ENCODE assay signal across 17 cellular contexts in genomic region chr20:57888591-57888990, GRCh38.
DNase-seq lines count a peak whose midpoint lies in the region; ATAC-seq, FAIRE-seq and TF ChIP-seq lines count a peak whose summit lies in the region.
"Had no signal": no experiment of that assay in that cellular context is flagged by ENCODE, and none has a peak within 500 bp of the region (broad histone marks: within the 10 kb centered on the region; RNA-seq: fewer than 3 reads in every experiment).

No MANE protein-coding gene starts in this region.

- H3K27me3 Mint-ChIP-seq in Calu3 (ENCODE audit: unreplicated experiment): peaks cover 3% of the 10 kb centered on the region

- H3K79me2 ChIP-seq in H1 (ENCODE audit: control insufficient read depth in 1 of 2, insufficient read depth in 2 of 2, low read length in 2 of 2): no peaks in the 10 kb centered on the region

- FAIRE-seq in H1 (lab: Jason Lieb, UNC): peak; percentile 28
- FAIRE-seq: A549 had no signal

- no peak for TF ChIP-seq POLR2A in H1 (IDR thresholded peaks at IDR 0.05; ENCODE audit: control extremely low read depth in 1 of 2, low read depth in 2 of 2, low read length in 2 of 2)

- no peak for TF ChIP-seq EP300 in H1 (IDR thresholded peaks at IDR 0.05; ENCODE audit: borderline replicate concordance in 1 of 2, low read depth in 2 of 2, low read length in 2 of 2)

- H2AK5ac ChIP-seq in H1 (ENCODE audit: low read depth, low read length): no peak overlapping the region

- no peak overlapping the region for H2BK12ac ChIP-seq in H1 (ENCODE audit: low read depth, low read length)

- H4K8ac ChIP-seq in H1 (ENCODE audit: extremely low read depth, insufficient read depth, low read length): no peak overlapping the region

- no peaks in the 10 kb centered on the region for H3K27me3 ChIP-seq in H1 (replicated peaks in 1 of 4; ENCODE audit: control insufficient read depth in 3 of 4, extremely low read depth in 1 of 4, insufficient read depth in 3 of 4, low read length in 3 of 4)

- H3K4me3 ChIP-seq in H1 (ENCODE audit: extremely low read depth in 1 of 4, insufficient read depth in 2 of 4, low read depth in 3 of 4, low read length in 4 of 4): no peak overlapping the region
- H3K4me3 ChIP-seq: A549, HAP-1 had no signal

- peaks cover 7% of the 10 kb centered on the region for H3K9me3 Mint-ChIP-seq in Calu3 (ENCODE audit: low read depth, unreplicated experiment)

- H2BK5ac ChIP-seq in H1 (ENCODE audit: low read depth, low read length): no peak overlapping the region

- H2BK20ac ChIP-seq in H1 (ENCODE audit: low read length): no peak overlapping the region

- no peak overlapping the region for H3K27ac Mint-ChIP-seq in Calu3 (ENCODE audit: unreplicated experiment)
- H3K27ac Mint-ChIP-seq: CD4-positive, alpha-beta T cell had no signal

- peak; percentile 15 for DNase-seq in NK-92 treated with Interleukin-12 subunit alpha and Interleukin-12 subunit beta, amount 100 ng/mL, for 24 hours (lab: John Stamatoyannopoulos, UW)
- no peak for DNase-seq in NK-92 (lab: John Stamatoyannopoulos, UW; ENCODE audit: unreplicated experiment)
- peak; percentile 6 for DNase-seq in GF-D8 (lab: John Stamatoyannopoulos, UW)
- no peak for DNase-seq in H1 (ENCODE audit: low read depth in 1 of 2, low spot score in 2 of 2)
- DNase-seq in renal cortical epithelial cell (ENCODE audit: low read depth): peak; percentile 53
- no peak for DNase-seq in Calu3
- DNase-seq: AML-193; CD4-positive, alpha-beta T cell; DMS153; DMS79; GDM1 had no signal

- no peak overlapping the region for H2AFZ ChIP-seq in H1 (ENCODE audit: low read length)

- no peaks in the 10 kb centered on the region for H3K36me3 Mint-ChIP-seq in Calu3 (ENCODE audit: insufficient read depth, unreplicated experiment)

- H3K23ac ChIP-seq in H1 (ENCODE audit: insufficient read length): no peak overlapping the region

- no peak overlapping the region for H3K18ac ChIP-seq in H1 (ENCODE audit: extremely low read depth, low read length)

- H3K56ac ChIP-seq in H1 (replicated peaks; ENCODE audit: insufficient read length, low read depth, low read length): no peak overlapping the region

- TF ChIP-seq CTCF in H1 (IDR thresholded peaks at IDR 0.05; ENCODE audit: control extremely low read depth in 1 of 3, insufficient read depth in 1 of 3, low read depth in 1 of 3, low read length in 3 of 3) (no peak), Calu3 (IDR thresholded peaks at IDR 0.05; ENCODE audit: unreplicated experiment) (no peak)

- CTCF ChIA-PET in H1 (lab: Charles Lee; ENCODE audit: partially characterized antibody): no interaction called here
- CTCF ChIA-PET in Calu3 (lab: Charles Lee): interaction anchor here (0.6 kb wide), 1 partner anchor 232 kb away, joined by 3 read pairs; no protein-coding TSS in a partner anchor

- peaks cover 11% of the 10 kb centered on the region for H3K4me1 Mint-ChIP-seq in Calu3 (ENCODE audit: low read depth, unreplicated experiment)

- no peak overlapping the region for H2BK120ac ChIP-seq in H1 (replicated peaks; ENCODE audit: low read depth, low read length)

- no peak for ATAC-seq in GM21717 (IDR thresholded peaks at IDR 0.05; ENCODE audit: unreplicated experiment)
- ATAC-seq: A549 had no signal

- H4K5ac ChIP-seq in H1 (ENCODE audit: insufficient read length, low read depth, low read length): no peak overlapping the region

- no peak overlapping the region for H3K4ac ChIP-seq in H1 (replicated peaks; ENCODE audit: insufficient read length, low read depth, low read length)

- no peak overlapping the region for H2BK15ac ChIP-seq in H1 (ENCODE audit: low read length)

- H4K20me1 ChIP-seq in H1 (replicated peaks in 1 of 2; ENCODE audit: control insufficient read depth in 1 of 2, insufficient read depth in 2 of 2, low read length in 2 of 2): peaks cover 0 to 2% of the 10 kb centered on the region in 2 experiments

- H3K27ac ChIP-seq in H1 (ENCODE audit: low read depth, low read length): no peak overlapping the region
- H3K27ac ChIP-seq: 22Rv1, A549, C4-2B had no signal

- POLR2A ChIA-PET in H1 (lab: Charles Lee; ENCODE audit: partially characterized antibody): no interaction called here

- no peaks in the 10 kb centered on the region for H3K36me3 ChIP-seq in H1 (ENCODE audit: control insufficient read depth in 2 of 4, insufficient read depth in 4 of 4, low read length in 3 of 4)
- H3K36me3 ChIP-seq: HAP-1 had no signal

- 68% methylated on average over 5 of the region's 5 CpGs; no CpG with 5 or more reads in 1 of the 2 experiments for whole genome bisulfite sequencing in H1 (ENCODE audit: extremely low coverage in 1 of 2, insufficient coverage in 1 of 2, insufficient read length in 1 of 2, insufficient replicate concordance in 2 of 2, low coverage in 1 of 2, low lambda C conversion rate in 2 of 2, missing lambda C conversion rate in 1 of 2), 2 experiments

- intact Hi-C loops in Calu3 (cut with micrococcal nuclease; ENCODE audit: unreplicated experiment): no loop called here

- no peak for TF ChIP-seq RAD21 in H1 (IDR thresholded peaks at IDR 0.05 in 1 of 2, conservative IDR thresholded peaks at IDR 0.05 in 1 of 2; ENCODE audit: low read depth in 2 of 2, low read length in 2 of 2)

- H3K4me3 Mint-ChIP-seq in Calu3 (ENCODE audit: low read depth, unreplicated experiment): no peak overlapping the region
- H3K4me3 Mint-ChIP-seq: CD4-positive, alpha-beta T cell had no signal

- no peaks in the 10 kb centered on the region for H3K23me2 ChIP-seq in H1 (ENCODE audit: low read depth, low read length)

- no TSS peak for BruUV-seq in Calu3 (replicated peaks; lab: Mats Ljungman, UMichigan)

- no peak overlapping the region for H3K9ac ChIP-seq in H1 (replicated peaks in 1 of 4; ENCODE audit: extremely low read depth in 1 of 4, low read depth in 3 of 4, low read length in 3 of 4)

- no peaks in the 10 kb centered on the region for H3K9me3 ChIP-seq in H1 (ENCODE audit: insufficient read depth in 2 of 2, low read depth in 1 of 2, low read length in 1 of 2)
- H3K9me3 ChIP-seq: HAP-1 had no signal

- no peak overlapping the region for H3K4me2 ChIP-seq in H1 (ENCODE audit: insufficient read depth in 1 of 2, low read depth in 2 of 2, low read length in 2 of 2)
- H3K4me2 ChIP-seq: A549 had no signal

- H3K14ac ChIP-seq in H1 (ENCODE audit: insufficient read length): no peak overlapping the region

- peaks cover 0 to 11% (median 3%) of the 10 kb centered on the region in 4 experiments; a peak in 4 of 7 replicates for H3K4me1 ChIP-seq in H1 (replicated peaks in 1 of 4; ENCODE audit: control insufficient read depth in 3 of 4, insufficient read depth in 4 of 4, low read length in 3 of 4)
- H3K4me1 ChIP-seq: A549, Caco-2, HAP-1 had no signal

- no peaks in the 10 kb centered on the region for H3K79me1 ChIP-seq in H1 (ENCODE audit: low read depth, low read length)

- H4K91ac ChIP-seq in H1 (replicated peaks; ENCODE audit: insufficient read length, low read length): no peak overlapping the region

TF ChIP-seq in H1, 55 proteins besides CTCF, POLR2A, EP300 and RAD21:
- no peak for TF ChIP-seq EGR1 (IDR thresholded peaks at IDR 0.05; ENCODE audit: borderline replicate concordance, low read depth, low read length)
- TF ChIP-seq HDAC2 (IDR thresholded peaks at IDR 0.05; ENCODE audit: borderline replicate concordance in 1 of 2, low read depth in 2 of 2, low read length in 2 of 2): no peak
- TF ChIP-seq EZH2 (IDR thresholded peaks at IDR 0.05; ENCODE audit: low read depth, low read length, severe bottlenecking): no peak
- TF ChIP-seq TCF12 (IDR thresholded peaks at IDR 0.05; ENCODE audit: low read depth, low read length): no peak
- TF ChIP-seq ATF2 (IDR thresholded peaks at IDR 0.05; ENCODE audit: low read length): no peak
- no peak for TF ChIP-seq BRCA1 (IDR thresholded peaks at IDR 0.05; ENCODE audit: low read depth, low read length)
- no peak for TF ChIP-seq SAP30 (IDR thresholded peaks at IDR 0.05; ENCODE audit: insufficient read depth, insufficient replicate concordance, low read length)
- no peak for TF ChIP-seq FOSL1 (IDR thresholded peaks at IDR 0.05; ENCODE audit: insufficient read depth, low read depth, low read length)
- no peak for TF ChIP-seq SP1 (IDR thresholded peaks at IDR 0.05; ENCODE audit: low read depth, low read length)
- no peak for TF ChIP-seq RNF2 (IDR thresholded peaks at IDR 0.05; ENCODE audit: borderline replicate concordance, low read depth, low read length, missing control alignments, poor library complexity, severe bottlenecking)

Comparison
In these comparisons a context has a peak if more than half of its experiments do, and no peak if none do; other contexts are left out.
1. DNase-seq: peak in NK-92 treated with Interleukin-12 subunit alpha and Interleukin-12 subunit beta, amount 100 ng/mL, for 24 hours (single experiment), GF-D8 (single experiment) and renal cortical epithelial cell (single experiment); none in NK-92 (single experiment), H1 (0 of 2) and Calu3 (single experiment).